Comparison of ENCODE assay signal across 8 cellular contexts in the genomic region with DNA sequence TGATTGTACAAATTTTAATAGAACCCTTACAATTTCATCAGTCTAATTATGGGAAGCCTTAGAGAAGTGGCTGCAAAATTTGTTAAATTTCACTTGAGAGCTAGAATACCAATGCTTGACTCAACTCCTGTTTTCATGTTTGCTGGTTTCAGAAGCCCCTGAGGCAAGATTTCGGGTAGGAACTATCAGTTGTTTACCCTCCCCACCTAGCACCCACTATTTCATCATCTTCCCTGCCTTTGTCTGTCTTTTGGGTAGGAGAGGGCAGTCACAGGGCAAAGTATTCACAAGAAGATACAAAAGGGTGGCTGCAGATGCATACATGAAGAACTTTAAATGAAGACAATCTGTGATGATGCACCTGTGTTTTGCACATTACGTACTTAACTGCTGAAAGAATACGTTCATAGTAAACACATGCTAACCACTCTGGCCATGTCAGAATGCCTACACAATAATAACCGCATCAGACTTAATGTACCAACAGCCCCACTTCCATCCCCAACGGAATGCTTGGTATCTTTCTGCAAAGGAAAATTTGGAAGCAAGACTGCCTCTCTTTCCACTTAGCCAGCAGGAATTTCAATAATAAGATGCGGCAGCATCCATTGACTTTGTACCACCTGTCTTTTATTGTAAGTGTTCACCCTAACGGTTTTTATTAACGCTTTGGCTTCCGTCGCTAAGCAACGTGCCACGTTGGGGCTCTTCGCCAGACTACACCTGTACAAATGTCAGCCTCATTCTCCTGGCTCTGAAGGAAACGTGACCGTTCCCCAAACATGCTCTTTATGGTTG. TPM values are rescaled to one million over a fixed set of nuclear protein-coding genes. Genes with fewer than 3 reads are reported as not detected.
DNase-seq lines count a peak whose midpoint lies in the region; ATAC-seq, FAIRE-seq and TF ChIP-seq lines count a peak whose summit lies in the region.

No MANE protein-coding gene starts in this region.

- no peak for TF ChIP-seq RAD21 in A549 (conservative IDR thresholded peaks at IDR 0.05 in 1 of 2, IDR thresholded peaks at IDR 0.05 in 1 of 2)

- H3K9me3 ChIP-seq in A549 (no peaks in the 10 kb centered on the region), right lobe of liver (no peaks in the 10 kb centered on the region)

- H3K36me3 Mint-ChIP-seq in activated T-helper 1 cell treated with anti-CD3 and anti-CD28 coated beads, Interleukin-12 subunit alpha, Interleukin-12 subunit beta, Interleukin-2, Interleukin-4 antibody, amounts not matched to agents 30 ng/mL and 10 ng/mL and 1 ng/mL, durations not matched to agents 14 hours and 24 hours and 36 hours (ENCODE audit: low read depth) = no peaks in the 10 kb centered on the region
- H3K36me3 Mint-ChIP-seq in endothelial cell (ENCODE audit: low read depth, unreplicated experiment) = no peaks in the 10 kb centered on the region

- H3K4me3 Mint-ChIP-seq in activated T-helper 1 cell treated with anti-CD3 and anti-CD28 coated beads, Interleukin-12 subunit alpha, Interleukin-12 subunit beta, Interleukin-2, Interleukin-4 antibody, amounts not matched to agents 30 ng/mL and 10 ng/mL and 1 ng/mL, durations not matched to agents 14 hours and 24 hours and 36 hours = peak overlapping the region; percentile 78
- no peak overlapping the region for H3K4me3 Mint-ChIP-seq in endothelial cell (ENCODE audit: unreplicated experiment)

- POLR2A ChIA-PET in A549 (lab: Yijun Ruan, JAX) = no interaction called here

- peaks cover 18% of the 10 kb centered on the region for H3K4me1 Mint-ChIP-seq in activated T-helper 1 cell treated with anti-CD3 and anti-CD28 coated beads, Interleukin-12 subunit alpha, Interleukin-12 subunit beta, Interleukin-2, Interleukin-4 antibody, amounts not matched to agents 30 ng/mL and 10 ng/mL and 1 ng/mL, durations not matched to agents 14 hours and 24 hours and 36 hours (ENCODE audit: low read depth)
- peaks cover 11% of the 10 kb centered on the region for H3K4me1 Mint-ChIP-seq in endothelial cell (ENCODE audit: unreplicated experiment)

- H3K27ac ChIP-seq in A549 (no peak overlapping the region), right lobe of liver (no peak overlapping the region)

- no peaks in the 10 kb centered on the region for H3K36me3 ChIP-seq in right lobe of liver

- H3K4me2 ChIP-seq in A549 = peak overlapping the region; percentile 75

- DNase-seq in A549 (ENCODE audit: low read depth in 1 of 2, low spot score in 1 of 2) (no peak), right lobe of liver (no peak), head of caudate nucleus (no peak), endothelial cell (ENCODE audit: low spot score) (no peak), retina (no peak), glomerular visceral epithelial cell (ENCODE audit: extremely low spot score) (no peak)
- no peak for DNase-seq in activated T-helper 1 cell treated with anti-CD3 and anti-CD28 coated beads, Interleukin-12 subunit alpha, Interleukin-12 subunit beta, Interleukin-2, Interleukin-4 antibody, amounts not matched to agents 30 ng/mL and 10 ng/mL and 1 ng/mL, durations not matched to agents 14 hours and 24 hours and 36 hours (ENCODE audit: low spot score)

- TF ChIP-seq EP300 in A549 (IDR thresholded peaks at IDR 0.05) = no peak

- H3K4me3 ChIP-seq in A549 = peak overlapping the region; percentile 32
- H3K4me3 ChIP-seq in right lobe of liver = peak overlapping the region in 2 of 3 donors; percentile 25 to 52

- CTCF ChIA-PET in A549 (lab: Yijun Ruan, JAX) = interaction anchor here (0.6 to 6.7 kb wide), 15 partner anchors 12 to 339 kb away, joined by 3 to 61 read pairs (median 6); no protein-coding TSS in a partner anchor

- WGBS in A549 (ENCODE audit: missing lambda C conversion rate) = 23% methylated on average over 15 of the region's 15 CpGs
- WGBS in right lobe of liver (ENCODE audit: insufficient coverage, low coverage, low lambda C conversion rate, missing lambda C conversion rate) = 15% methylated on average over 15 of the region's 15 CpGs

- TF ChIP-seq CTCF in A549 (IDR thresholded peaks at IDR 0.05) (no peak), right lobe of liver (IDR thresholded peaks at IDR 0.05) (no peak), endothelial cell (IDR thresholded peaks at IDR 0.05; ENCODE audit: unreplicated experiment) (no peak)

- no peaks in the 10 kb centered on the region for H3K27me3 ChIP-seq in right lobe of liver

- peak; percentile 37 to 39; a peak in 5 of 6 replicates for ATAC-seq in A549
- ATAC-seq in GM21723 (IDR thresholded peaks at IDR 0.05; ENCODE audit: unreplicated experiment) = peak; percentile 16
- ATAC-seq in right lobe of liver = no peak

- TF ChIP-seq POLR2A in A549 (IDR thresholded peaks at IDR 0.05; ENCODE audit: low read length) = no peak
- TF ChIP-seq POLR2A in right lobe of liver (IDR thresholded peaks at IDR 0.05) = no peak

- H3K27ac Mint-ChIP-seq in activated T-helper 1 cell treated with anti-CD3 and anti-CD28 coated beads, Interleukin-12 subunit alpha, Interleukin-12 subunit beta, Interleukin-2, Interleukin-4 antibody, amounts not matched to agents 30 ng/mL and 10 ng/mL and 1 ng/mL, durations not matched to agents 14 hours and 24 hours and 36 hours = peak overlapping the region; percentile 44
- H3K27ac Mint-ChIP-seq in endothelial cell (ENCODE audit: unreplicated experiment) = no peak overlapping the region

- no peaks in the 10 kb centered on the region for H3K9me3 Mint-ChIP-seq in activated T-helper 1 cell treated with anti-CD3 and anti-CD28 coated beads, Interleukin-12 subunit alpha, Interleukin-12 subunit beta, Interleukin-2, Interleukin-4 antibody, amounts not matched to agents 30 ng/mL and 10 ng/mL and 1 ng/mL, durations not matched to agents 14 hours and 24 hours and 36 hours
- no peaks in the 10 kb centered on the region for H3K9me3 Mint-ChIP-seq in endothelial cell (ENCODE audit: unreplicated experiment)

- intact Hi-C loops in activated T-helper 1 cell treated with anti-CD3 and anti-CD28 coated beads, Interleukin-12 subunit alpha, Interleukin-12 subunit beta, Interleukin-2, Interleukin-4 antibody, amounts not matched to agents 30 ng/mL and 10 ng/mL and 1 ng/mL, durations not matched to agents 14 hours and 24 hours and 36 hours (cut with micrococcal nuclease) = loop anchor here (2.0 kb wide), 1 partner anchor 30 kb away; a partner anchor contains a TSS
- intact Hi-C loops in right lobe of liver (cut with DNase I) = no loop called here
- intact Hi-C loops in head of caudate nucleus (cut with DNase I) = loop anchor here (2.0 kb wide), 1 partner anchor 264 kb away; no protein-coding TSS in a partner anchor

- H3K27me3 Mint-ChIP-seq in activated T-helper 1 cell treated with anti-CD3 and anti-CD28 coated beads, Interleukin-12 subunit alpha, Interleukin-12 subunit beta, Interleukin-2, Interleukin-4 antibody, amounts not matched to agents 30 ng/mL and 10 ng/mL and 1 ng/mL, durations not matched to agents 14 hours and 24 hours and 36 hours (ENCODE audit: insufficient read depth) = peaks cover 16% of the 10 kb centered on the region
- H3K27me3 Mint-ChIP-seq in endothelial cell (ENCODE audit: unreplicated experiment) = peaks cover 2% of the 10 kb centered on the region

- peaks cover 3% of the 10 kb centered on the region; the same call in 1 of the 3 replicates for H3K4me1 ChIP-seq in A549
- peaks cover 0 to 11% (median under 1%) of the 10 kb centered on the region in 4 donors for H3K4me1 ChIP-seq in right lobe of liver

- FAIRE-seq in A549 (lab: Jason Lieb, UNC) = no peak

TF ChIP-seq in A549, 52 proteins besides CTCF, POLR2A, EP300 and RAD21:
- no peak for TF ChIP-seq EHMT2 (IDR thresholded peaks at IDR 0.05; ENCODE audit: low read depth)
- TF ChIP-seq TP53 (CRISPR knock-in tag; IDR thresholded peaks at IDR 0.05) = no peak
- TF ChIP-seq POLR2AphosphoS2 (conservative IDR thresholded peaks at IDR 0.05; ENCODE audit: low read length) = no peak
- TF ChIP-seq ESRRA (IDR thresholded peaks at IDR 0.05; ENCODE audit: borderline replicate concordance, low read length) = no peak
TF ChIP-seq in A549: peak in this region for 0.

RNA-seq across cellular contexts. Expression of a gene that starts 30.4 kb away (rescaled TPM):
- polyA plus RNA-seq in A549 (2011; rRNA removed) = 3,255 and 3,850 TPM in 2 replicates
- 831 and 881 TPM in 2 replicates for polyA plus RNA-seq in A549 (2012; cell fraction: cytosol; rRNA removed)
- polyA plus RNA-seq in A549 (2012; cell fraction: nucleus; rRNA removed) = 235 and 371 TPM in 2 replicates
- 2,037 to 2,646 TPM (median 2,486 TPM) in 3 replicates for polyA plus RNA-seq in A549 (2017; fragmentation: RNase III; extraction: RNeasy Plus Mini Kit Qiagen cat#74134 plus additional on column Dnase treatment)
- 744 and 954 TPM in 2 replicates for polyA minus RNA-seq in A549 (2011; rRNA and poly(A)+ RNA removed)
- total RNA-seq in activated T-helper 1 cell treated with anti-CD3 and anti-CD28 coated beads, Interleukin-12 subunit alpha, Interleukin-12 subunit beta, Interleukin-2, Interleukin-4 antibody, amounts not matched to agents 30 ng/mL and 10 ng/mL and 1 ng/mL, durations not matched to agents 14 hours and 24 hours and 36 hours = 2,353 and 2,360 TPM in 2 replicates
- 1,000 to 10,000 TPM; 1,466 to 3,393 (median 2,295) TPM for total RNA-seq in right lobe of liver
- total RNA-seq in endothelial cell (ENCODE audit: unreplicated experiment) = 7,126 TPM

Comparison
In these comparisons a context has a peak if more than half of its experiments do, and no peak if none do; other contexts are left out.
1. ATAC-seq: peak in A549 (2 of 2) and GM21723 (single experiment); none in right lobe of liver (0 of 4).
2. intact Hi-C loops: an anchor here in activated T-helper 1 cell treated with anti-CD3 and anti-CD28 coated beads, Interleukin-12 subunit alpha, Interleukin-12 subunit beta, Interleukin-2, Interleukin-4 antibody, amounts not matched to agents 30 ng/mL and 10 ng/mL and 1 ng/mL, durations not matched to agents 14 hours and 24 hours and 36 hours (2.0 kb wide) and head of caudate nucleus (2.0 kb wide); none called in right lobe of liver.